Comparison of ENCODE assay signal across 12 cellular contexts in genomic region chr4:8188743-8189550, GRCh38. TPM values are rescaled to one million over a fixed set of nuclear protein-coding genes. Genes with fewer than 3 reads are reported as not detected.
A peak's percentile ranks its signal among the peaks of the same experiment; 100 is the strongest.
DNase-seq lines count a peak whose midpoint lies in the region; ATAC-seq and TF ChIP-seq lines count a peak whose summit lies in the region.
"Had no signal": no experiment of that assay in that cellular context is flagged by ENCODE, and none has a peak within 500 bp of the region (broad histone marks: within the 10 kb centered on the region; RNA-seq: fewer than 3 reads in every experiment).

No MANE protein-coding gene starts in this region.

- no peaks in the 10 kb centered on the region for H3K9me3 Mint-ChIP-seq in activated T-cell treated with anti-CD3 and anti-CD28 coated beads, Interleukin-2, amount 50 U/mL, for 24 hours
- H3K9me3 Mint-ChIP-seq: activated T-helper 17 cell treated with anti-CD3 and anti-CD28 coated beads, Interleukin-2, amount 50 U/mL, for 72 hours had no signal

- H3K27ac Mint-ChIP-seq in activated T-cell treated with anti-CD3 and anti-CD28 coated beads, Interleukin-2, amount 50 U/mL, for 24 hours = no peak overlapping the region
- H3K27ac Mint-ChIP-seq: activated T-helper 17 cell treated with anti-CD3 and anti-CD28 coated beads, Interleukin-2, amount 50 U/mL, for 72 hours had no signal

- DNase-seq in NCI-H1092 treated with DMSO at 0.1 percent for 48 hours (lab: John Stamatoyannopoulos, UW) (peak; percentile 60), RWPE2 (ENCODE audit: low spot score) (peak; percentile 97), left ventricle myocardium superior (peak; percentile 92), stomach (peak; percentile 82), transverse colon (no peak), brain microvascular endothelial cell (no peak)
- DNase-seq in activated T-cell treated with anti-CD3 and anti-CD28 coated beads, Interleukin-2, amount 50 U/mL, for 24 hours = no peak
- DNase-seq: stimulated activated CD8-positive, alpha-beta memory T cell treated with anti-CD3 and anti-CD28 coated beads, Interleukin-4, amount 100 ng/mL, for 48 hours had no signal

- H3K9me3 ChIP-seq in RWPE2 (ENCODE audit: severe bottlenecking) (no peaks in the 10 kb centered on the region), stomach (no peaks in the 10 kb centered on the region), transverse colon (no peaks in the 10 kb centered on the region)
- H3K9me3 ChIP-seq: SK-N-SH had no signal

- H3K27me3 Mint-ChIP-seq in activated T-cell treated with anti-CD3 and anti-CD28 coated beads, Interleukin-2, amount 50 U/mL, for 24 hours = no peaks in the 10 kb centered on the region
- H3K27me3 Mint-ChIP-seq: activated T-helper 17 cell treated with anti-CD3 and anti-CD28 coated beads, Interleukin-2, amount 50 U/mL, for 72 hours had no signal

- intact Hi-C loops in left ventricle myocardium superior (cut with micrococcal nuclease) (no loop called here), stomach (cut with DNase I; ENCODE audit: low total_unique reads) (no loop called here), transverse colon (cut with DNase I; ENCODE audit: low total_unique reads) (no loop called here)

- H3K36me3 ChIP-seq in RWPE2 (ENCODE audit: low read depth) = no peaks in the 10 kb centered on the region
- no peaks in the 10 kb centered on the region for H3K36me3 ChIP-seq in stomach
- H3K36me3 ChIP-seq in transverse colon = no peaks in the 10 kb centered on the region
- H3K36me3 ChIP-seq in brain microvascular endothelial cell (replicated peaks) = no peaks in the 10 kb centered on the region

- TF ChIP-seq EP300 in stomach (IDR thresholded peaks at IDR 0.05) (no peak), transverse colon (IDR thresholded peaks at IDR 0.05; ENCODE audit: low read depth) (no peak)

- TF ChIP-seq POLR2A in stomach (IDR thresholded peaks at IDR 0.05) (no peak), transverse colon (IDR thresholded peaks at IDR 0.05) (no peak)

- no peak for TF ChIP-seq CTCF in RWPE2 (IDR thresholded peaks at IDR 0.05; ENCODE audit: poor library complexity, severe bottlenecking)
- no peak for TF ChIP-seq CTCF in stomach (IDR thresholded peaks at IDR 0.05)
- no peak for TF ChIP-seq CTCF in transverse colon (IDR thresholded peaks at IDR 0.05)
- no peak for TF ChIP-seq CTCF in brain microvascular endothelial cell (IDR thresholded peaks at IDR 0.05; ENCODE audit: low read depth, low read length, missing control alignments)

- 31 to 53% (median 46%) methylated on average over 22 to 29 of the region's 29 CpGs for WGBS in stomach, 5 donors
- WGBS in transverse colon (ENCODE audit: low coverage in 1 of 2), 2 donors = 55% methylated on average over 27 of the region's 29 CpGs; no CpG with 5 or more reads in 1 of the 2 donors

- H3K4me3 Mint-ChIP-seq in activated T-cell treated with anti-CD3 and anti-CD28 coated beads, Interleukin-2, amount 50 U/mL, for 24 hours = no peak overlapping the region
- H3K4me3 Mint-ChIP-seq: activated T-helper 17 cell treated with anti-CD3 and anti-CD28 coated beads, Interleukin-2, amount 50 U/mL, for 72 hours had no signal

- H3K4me1 ChIP-seq in RWPE2 (ENCODE audit: insufficient read depth, poor library complexity, severe bottlenecking) = peaks cover 47% of the 10 kb centered on the region
- H3K4me1 ChIP-seq in stomach = peaks cover 24 to 53% (median 36%) of the 10 kb centered on the region in 4 donors
- H3K4me1 ChIP-seq in transverse colon = peaks cover 0 to 29% (median 11%) of the 10 kb centered on the region in 4 donors

- H3K27ac ChIP-seq in RWPE2 (ENCODE audit: poor library complexity, severe bottlenecking) = peak overlapping the region; percentile 92
- H3K27ac ChIP-seq in stomach = peak overlapping the region; percentile 3 to 71 (median 30)
- no peak overlapping the region for H3K27ac ChIP-seq in transverse colon
- H3K27ac ChIP-seq in brain microvascular endothelial cell = no peak overlapping the region

- no peaks in the 10 kb centered on the region for H3K4me1 Mint-ChIP-seq in activated T-cell treated with anti-CD3 and anti-CD28 coated beads, Interleukin-2, amount 50 U/mL, for 24 hours (ENCODE audit: low read depth)
- H3K4me1 Mint-ChIP-seq: activated T-helper 17 cell treated with anti-CD3 and anti-CD28 coated beads, Interleukin-2, amount 50 U/mL, for 72 hours had no signal

- peak; percentile 83 for ATAC-seq in RWPE2 (ENCODE audit: low read depth)
- peak; percentile 88 for ATAC-seq in left ventricle myocardium superior
- ATAC-seq in HG02759 (IDR thresholded peaks at IDR 0.05; ENCODE audit: unreplicated experiment) = no peak
- ATAC-seq: activated T-helper 17 cell treated with anti-CD3 and anti-CD28 coated beads, Interleukin-2, amount 50 U/mL, for 72 hours had no signal

- in situ Hi-C loops in transverse colon (cut with MboI; ENCODE audit: low pct_ligation_motif_present in 1 of 4, low pct_unique_long_range_greater_than_20kb in 1 of 4, low sequenced_read_pairs in 3 of 4) (no loop called here), brain microvascular endothelial cell (cut with HindIII; ENCODE audit: low pct_ligation_motif_present, low sequenced_read_pairs) (no loop called here)

- no peaks in the 10 kb centered on the region for H3K27me3 ChIP-seq in RWPE2 (ENCODE audit: insufficient read depth, poor library complexity, severe bottlenecking)
- no peaks in the 10 kb centered on the region for H3K27me3 ChIP-seq in stomach
- H3K27me3 ChIP-seq in transverse colon = no peaks in the 10 kb centered on the region
- no peaks in the 10 kb centered on the region for H3K27me3 ChIP-seq in brain microvascular endothelial cell (replicated peaks)

- H3K36me3 Mint-ChIP-seq in activated T-cell treated with anti-CD3 and anti-CD28 coated beads, Interleukin-2, amount 50 U/mL, for 24 hours (ENCODE audit: low read depth) = no peaks in the 10 kb centered on the region

- no peak overlapping the region for H3K4me3 ChIP-seq in RWPE2 (ENCODE audit: severe bottlenecking)
- H3K4me3 ChIP-seq in stomach = no peak overlapping the region
- no peak overlapping the region for H3K4me3 ChIP-seq in transverse colon
- H3K4me3 ChIP-seq in brain microvascular endothelial cell (ENCODE audit: low read depth, low read length) = no peak overlapping the region

RNA-seq across cellular contexts. Expression of gene SH3TC1, which starts 10.1 kb away (rescaled TPM):
- total RNA-seq in left ventricle myocardium superior = 8.7 TPM
- 10 to 100 TPM; 22.8 to 96.2 (median 52.5) TPM for total RNA-seq in stomach
- polyA plus RNA-seq in stomach = 10 to 100 TPM; 12.0 to 18.2 (median 13.9) TPM
- total RNA-seq in transverse colon = 10 to 100 TPM; 15.0 to 78.6 (median 41.4) TPM
- polyA plus RNA-seq: neural cell had no signal

RNA-seq across cellular contexts. Expression of gene ABLIM2, which starts 30.3 kb away (rescaled TPM):
- total RNA-seq in left ventricle myocardium superior (28.3 TPM), stomach (10 to 100 TPM in 2 of 5 donors, 1 to 10 TPM in 3; 3.1 to 28.0 (median 9.4) TPM), transverse colon (10 to 100 TPM in 3 of 4 donors, 1 to 10 TPM in 1; 3.2 to 58.4 (median 14.2) TPM)
- polyA plus RNA-seq in stomach = 1 to 10 TPM; 2.3 to 5.8 (median 2.4) TPM

Comparison
In these comparisons a context has a peak if more than half of its experiments do, and no peak if none do; other contexts are left out.
1. DNase-seq: peak in NCI-H1092 treated with DMSO at 0.1 percent for 48 hours (single experiment), RWPE2 (single experiment), left ventricle myocardium superior (single experiment) and stomach (single experiment); none in activated T-cell treated with anti-CD3 and anti-CD28 coated beads, Interleukin-2, amount 50 U/mL, for 24 hours (single experiment), transverse colon (single experiment) and brain microvascular endothelial cell (single experiment).
2. H3K27ac ChIP-seq: peak in RWPE2 (single experiment) and stomach (5 of 5); none in transverse colon (0 of 4) and brain microvascular endothelial cell (single experiment).